5 cellular contexts compared by ENCODE assay signal in the genomic region with DNA sequence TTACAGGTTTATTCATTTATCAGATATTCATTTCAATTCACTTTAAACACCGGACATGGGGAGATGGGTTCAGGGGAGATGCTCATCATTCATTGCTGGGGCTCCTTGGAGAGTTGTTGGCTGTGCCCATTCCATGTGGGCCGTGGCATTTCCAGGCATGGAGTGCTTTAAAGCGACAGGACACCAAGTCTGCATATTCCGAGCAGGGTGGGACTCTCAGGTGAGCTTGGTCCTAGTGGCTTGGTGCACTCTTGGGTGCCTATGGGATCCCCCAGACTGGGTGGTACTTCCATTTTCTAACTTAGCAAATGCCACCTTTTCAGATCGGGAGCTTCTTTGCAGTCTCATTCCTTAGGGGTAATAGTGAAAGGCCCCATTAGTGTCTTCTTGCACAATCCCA.
"Had no signal": no experiment of that assay in that cellular context is flagged by ENCODE, and none has a peak within 500 bp of the region (broad histone marks: within the 10 kb centered on the region; RNA-seq: fewer than 3 reads in every experiment).

No MANE protein-coding gene starts in this region.

- H3K4me3 Mint-ChIP-seq: GM23338, H9 had no signal

- DNase-seq: H9, HCEC 1CT, IMR-90 had no signal

- H3K4me1 Mint-ChIP-seq: GM23338, H9 had no signal

- H3K9me3 Mint-ChIP-seq: GM23338, H9 had no signal

- ATAC-seq: GM23338, K562 had no signal

- H3K4me3 ChIP-seq: GM23338, K562 had no signal

- H3K27ac Mint-ChIP-seq: GM23338, H9 had no signal
